9 cellular contexts compared by ENCODE assay signal in genomic region chr9:128125575-128126354, GRCh38. TPM values are rescaled to one million over a fixed set of nuclear protein-coding genes. Genes with fewer than 3 reads are reported as not detected.
DNase-seq lines count a peak whose midpoint lies in the region; ATAC-seq and TF ChIP-seq lines count a peak whose summit lies in the region.
"Had no signal": no experiment of that assay in that cellular context is flagged by ENCODE, and none has a peak within 500 bp of the region (broad histone marks: within the 10 kb centered on the region; RNA-seq: fewer than 3 reads in every experiment).

No MANE protein-coding gene starts in this region.

- H3K27ac ChIP-seq in VCaP = peak overlapping the region; percentile 97; the same call in 1 of the 2 replicates

- peak overlapping the region; percentile 82 for H3K4me3 Mint-ChIP-seq in activated CD4-positive, alpha-beta T cell treated with anti-CD3 and anti-CD28 coated beads, Interleukin-2, amount 10 ng/mL, durations not matched to agents 7 days and 5 days
- peak overlapping the region; percentile 92 for H3K4me3 Mint-ChIP-seq in stimulated activated memory B cell treated with anti-CD40 and anti-IgM and Interleukin-4, amounts not matched to agents 10 μg/mL and 1 μg/mL and 100 μg/mL, for 72 hours

- no peak for TF ChIP-seq CTCF in VCaP (conservative IDR thresholded peaks at IDR 0.05)

- POLR2A ChIA-PET in activated CD4-positive, alpha-beta T cell treated with anti-CD3 and anti-CD28 coated beads, Interleukin-2, amount 10 ng/mL, durations not matched to agents 7 days and 5 days (lab: Charles Lee) = no interaction called here

- H3K4me1 Mint-ChIP-seq in activated CD4-positive, alpha-beta T cell treated with anti-CD3 and anti-CD28 coated beads, Interleukin-2, amount 10 ng/mL, durations not matched to agents 7 days and 5 days = peaks cover 37% of the 10 kb centered on the region
- H3K4me1 Mint-ChIP-seq in stimulated activated memory B cell treated with anti-CD40 and anti-IgM and Interleukin-4, amounts not matched to agents 10 μg/mL and 1 μg/mL and 100 μg/mL, for 72 hours = peaks cover 46% of the 10 kb centered on the region

- CTCF ChIA-PET in activated CD4-positive, alpha-beta T cell treated with anti-CD3 and anti-CD28 coated beads, Interleukin-2, amount 10 ng/mL, durations not matched to agents 7 days and 5 days (lab: Charles Lee) = interaction anchor here (0.8 to 5.4 kb wide), 8 partner anchors 9 to 127 kb away, joined by 3 to 39 read pairs (median 4); partner anchors contain the start of gene BBLN

- ATAC-seq in left ventricle myocardium superior = no peak
- peak; percentile 40 for ATAC-seq in stimulated activated memory B cell treated with anti-CD40 and anti-IgM and Interleukin-4, amounts not matched to agents 10 μg/mL and 1 μg/mL and 100 μg/mL, for 72 hours
- no peak for ATAC-seq in HG02973 (IDR thresholded peaks at IDR 0.05; ENCODE audit: unreplicated experiment)

- H3K9me3 Mint-ChIP-seq in activated CD4-positive, alpha-beta T cell treated with anti-CD3 and anti-CD28 coated beads, Interleukin-2, amount 10 ng/mL, durations not matched to agents 7 days and 5 days = no peaks in the 10 kb centered on the region
- H3K9me3 Mint-ChIP-seq in stimulated activated memory B cell treated with anti-CD40 and anti-IgM and Interleukin-4, amounts not matched to agents 10 μg/mL and 1 μg/mL and 100 μg/mL, for 72 hours = no peaks in the 10 kb centered on the region

- intact Hi-C loops in left ventricle myocardium superior (cut with micrococcal nuclease) = no loop called here

- no peaks in the 10 kb centered on the region for H3K27me3 Mint-ChIP-seq in activated CD4-positive, alpha-beta T cell treated with anti-CD3 and anti-CD28 coated beads, Interleukin-2, amount 10 ng/mL, durations not matched to agents 7 days and 5 days
- no peaks in the 10 kb centered on the region for H3K27me3 Mint-ChIP-seq in stimulated activated memory B cell treated with anti-CD40 and anti-IgM and Interleukin-4, amounts not matched to agents 10 μg/mL and 1 μg/mL and 100 μg/mL, for 72 hours

- H3K36me3 Mint-ChIP-seq in activated CD4-positive, alpha-beta T cell treated with anti-CD3 and anti-CD28 coated beads, Interleukin-2, amount 10 ng/mL, durations not matched to agents 7 days and 5 days (ENCODE audit: low read depth) = peaks cover 6% of the 10 kb centered on the region
- peaks cover 18% of the 10 kb centered on the region for H3K36me3 Mint-ChIP-seq in stimulated activated memory B cell treated with anti-CD40 and anti-IgM and Interleukin-4, amounts not matched to agents 10 μg/mL and 1 μg/mL and 100 μg/mL, for 72 hours

- H3K27ac Mint-ChIP-seq in activated CD4-positive, alpha-beta T cell treated with anti-CD3 and anti-CD28 coated beads, Interleukin-2, amount 10 ng/mL, durations not matched to agents 7 days and 5 days = peak overlapping the region; percentile 43
- peak overlapping the region; percentile 99 for H3K27ac Mint-ChIP-seq in stimulated activated memory B cell treated with anti-CD40 and anti-IgM and Interleukin-4, amounts not matched to agents 10 μg/mL and 1 μg/mL and 100 μg/mL, for 72 hours

- no peak for DNase-seq in activated CD4-positive, alpha-beta T cell treated with anti-CD3 and anti-CD28 coated beads, Interleukin-2, amount 10 ng/mL, durations not matched to agents 7 days and 5 days
- DNase-seq in activated CD4-positive, alpha-beta T cell treated with anti-CD3 and anti-CD28 coated beads, Interleukin-2, amount 50 U/mL, for 48 hours = no peak
- peak; percentile 29 for DNase-seq in left ventricle myocardium superior
- DNase-seq in iPS-NIHi7 (ENCODE audit: extremely low spot score) = no peak
- DNase-seq in kidney tubule cell (ENCODE audit: low spot score) = no peak

RNA-seq across cellular contexts. Expression of gene PTGES2, which starts 1.8 kb away (rescaled TPM):
- total RNA-seq in activated CD4-positive, alpha-beta T cell treated with anti-CD3 and anti-CD28 coated beads, Interleukin-2, amount 10 ng/mL, durations not matched to agents 7 days and 5 days = 10 to 100 TPM; 57.2 to 59.9 TPM
- total RNA-seq in left ventricle myocardium superior = 157 TPM

RNA-seq across cellular contexts. Expression of gene LCN2, which starts 23.5 kb away (rescaled TPM):
- total RNA-seq in activated CD4-positive, alpha-beta T cell treated with anti-CD3 and anti-CD28 coated beads, Interleukin-2, amount 10 ng/mL, durations not matched to agents 7 days and 5 days = not detected
- total RNA-seq in left ventricle myocardium superior = 0.32 TPM
- total RNA-seq: pulmonary artery endothelial cell had no signal

RNA-seq across cellular contexts. Expression of gene BBLN, which starts 34.3 kb away (rescaled TPM):
- 10 to 100 TPM; 92.5 to 94.2 TPM for total RNA-seq in activated CD4-positive, alpha-beta T cell treated with anti-CD3 and anti-CD28 coated beads, Interleukin-2, amount 10 ng/mL, durations not matched to agents 7 days and 5 days
- 41.7 TPM for total RNA-seq in left ventricle myocardium superior

RNA-seq across cellular contexts. Expression of gene SLC25A25, which starts 57.7 kb away (rescaled TPM):
- 10 to 100 TPM; 14.6 to 18.4 TPM for total RNA-seq in activated CD4-positive, alpha-beta T cell treated with anti-CD3 and anti-CD28 coated beads, Interleukin-2, amount 10 ng/mL, durations not matched to agents 7 days and 5 days
- total RNA-seq in left ventricle myocardium superior = 4.8 TPM

RNA-seq across cellular contexts. Expression of gene NAIF1, which starts 58.6 kb away (rescaled TPM):
- total RNA-seq in activated CD4-positive, alpha-beta T cell treated with anti-CD3 and anti-CD28 coated beads, Interleukin-2, amount 10 ng/mL, durations not matched to agents 7 days and 5 days = 10 to 100 TPM; 13.9 to 14.2 TPM
- 4.7 TPM for total RNA-seq in left ventricle myocardium superior
